Comparison of ENCODE assay signal across 1 cellular context in genomic region chr2:190431907-190432306, GRCh38.
TF ChIP-seq lines count a peak whose summit lies in the region.

No MANE protein-coding gene starts in this region.

TF ChIP-seq in IMR-90, 13 proteins besides CTCF, POLR2A, EP300 and RAD21:
- TF ChIP-seq MXI1 (IDR thresholded peaks at IDR 0.05; ENCODE audit: borderline replicate concordance, low read depth, low read length) (no peak), RFX5 (IDR thresholded peaks at IDR 0.05; ENCODE audit: low read depth, low read length) (no peak), CEBPB (IDR thresholded peaks at IDR 0.05; ENCODE audit: low read depth, low read length) (no peak), NFE2L2 (IDR thresholded peaks at IDR 0.05; ENCODE audit: low read depth, low read length) (no peak), BHLHE40 (IDR thresholded peaks at IDR 0.05; ENCODE audit: low read depth, low read length) (no peak), USF2 (IDR thresholded peaks at IDR 0.05; ENCODE audit: low read depth, low read length) (no peak), MAZ (IDR thresholded peaks at IDR 0.05; ENCODE audit: borderline replicate concordance, low read depth, low read length) (no peak), ELK1 (IDR thresholded peaks at IDR 0.05; ENCODE audit: borderline replicate concordance, low read depth, low read length) (no peak), RCOR1 (IDR thresholded peaks at IDR 0.05; ENCODE audit: insufficient replicate concordance, low read length) (no peak), SMC3 (IDR thresholded peaks at IDR 0.05; ENCODE audit: low read depth, low read length) (no peak), CHD1 (IDR thresholded peaks at IDR 0.05; ENCODE audit: low read depth, low read length) (no peak), FOS (IDR thresholded peaks at IDR 0.05; ENCODE audit: low read depth, low read length) (no peak), MAFK (IDR thresholded peaks at IDR 0.05; ENCODE audit: low read depth, low read length) (no peak)
